ENCODE assay signal across 9 cellular contexts in genomic region chr6:1604347-1604990, GRCh38. TPM values are rescaled to one million over a fixed set of nuclear protein-coding genes. Genes with fewer than 3 reads are reported as not detected.
DNase-seq lines count a peak whose midpoint lies in the region; ATAC-seq and TF ChIP-seq lines count a peak whose summit lies in the region.
"Had no signal": no experiment of that assay in that cellular context is flagged by ENCODE, and none has a peak within 500 bp of the region (broad histone marks: within the 10 kb centered on the region; RNA-seq: fewer than 3 reads in every experiment).

No MANE protein-coding gene starts in this region.

- H3K9ac ChIP-seq in colonic mucosa (ENCODE audit: low read depth in 2 of 2, low read length in 2 of 2), result peak overlapping the region in 1 of 2 donors; percentile 14

- H3K4me1 ChIP-seq in colonic mucosa (peaks cover 20% of the 10 kb centered on the region), left lung (peaks cover 17 to 43% of the 10 kb centered on the region in 2 donors)

- H3K27ac ChIP-seq in colonic mucosa, result no peak overlapping the region
- H3K27ac ChIP-seq in left lung, result no peak overlapping the region

- H3K27me3 ChIP-seq in colonic mucosa, result peaks cover 94% of the 10 kb centered on the region
- H3K27me3 ChIP-seq in left lung, result peaks cover 90 to 99% of the 10 kb centered on the region in 2 donors

- H3K9me3 ChIP-seq in colonic mucosa, result no peaks in the 10 kb centered on the region
- H3K9me3 ChIP-seq in left lung, result no peaks in the 10 kb centered on the region

- intact Hi-C loops in colonic mucosa (cut with DNase I) (loop anchor here (5.0 kb wide), 3 partner anchors 503 to 748 kb away; no protein-coding TSS in a partner anchor), left lung (cut with DNase I) (loop anchor here in 1 of 2 donors (10.0 kb wide), 4 partner anchors 80 to 840 kb away; no protein-coding TSS in a partner anchor)

- no peak for TF ChIP-seq POLR2A in NB4 (IDR thresholded peaks at IDR 0.05; ENCODE audit: extremely low read depth, insufficient read length)

- peak; percentile 62 for DNase-seq in COLO829 (ENCODE audit: low spot score)
- DNase-seq in NB4 (ENCODE audit: low read depth), result peak; percentile 82
- DNase-seq in activated CD4-positive, alpha-beta T cell treated with anti-CD3 and anti-CD28 coated beads for 24 hours (ENCODE audit: low read depth in 2 of 2), result peak; percentile 52 to 63
- DNase-seq in colonic mucosa, result peak; percentile 61
- DNase-seq in left lung, result peak in 1 of 2 donors; percentile 95
- DNase-seq in stimulated activated CD4-positive, alpha-beta T cell treated with anti-CD3 and anti-CD28 coated beads, Interleukin-4, amount 100 ng/mL, for 48 hours (ENCODE audit: low read depth in 2 of 2), result peak; percentile 47 to 65
- no peak for DNase-seq in epidermal melanocyte (ENCODE audit: insufficient read length, low spot score)

- H3K36me3 ChIP-seq in colonic mucosa (no peaks in the 10 kb centered on the region), left lung (no peaks in the 10 kb centered on the region)

- peak; percentile 72 for TF ChIP-seq CTCF in NB4 (IDR thresholded peaks at IDR 0.05; ENCODE audit: low read depth, low read length)
- TF ChIP-seq CTCF in colonic mucosa (IDR thresholded peaks at IDR 0.05), result peak; percentile 98
- TF ChIP-seq CTCF in left lung (IDR thresholded peaks at IDR 0.05), result peak; percentile 97 to 99

- H3K4me3 ChIP-seq in NB4 (ENCODE audit: low read depth, low read length) (no peak overlapping the region), colonic mucosa (peak overlapping the region; percentile 48), left lung (peak overlapping the region; percentile 36)

- ATAC-seq in GM21723 (IDR thresholded peaks at IDR 0.05; ENCODE audit: unreplicated experiment) (peak; percentile 73), left lung (peak; percentile 95)

RNA-seq across cellular contexts. Expression of gene FOXC1, which starts 5.2 kb away (rescaled TPM):
- 1 to 10 TPM in 1 of 2 donors, under 1 TPM in 1; 0.69 to 1.5 TPM for total RNA-seq in colonic mucosa
- total RNA-seq in left lung, result 1 to 10 TPM; 1.8 to 3.4 TPM
- total RNA-seq: T-helper 1 cell treated with Interleukin-12 subunit alpha and Interleukin-12 subunit beta and Interleukin-4 antibody, amounts not matched to agents 30 ng/mL and 1 ng/mL, for 36 hours had no signal
